In genomic region chr11:122186439-122187080, GRCh38 we compare ENCODE assay signal across 12 cellular contexts.
DNase-seq lines count a peak whose midpoint lies in the region; ATAC-seq and TF ChIP-seq lines count a peak whose summit lies in the region.
"Had no signal": no experiment of that assay in that cellular context is flagged by ENCODE, and none has a peak within 500 bp of the region (broad histone marks: within the 10 kb centered on the region; RNA-seq: fewer than 3 reads in every experiment).

No MANE protein-coding gene starts in this region.

- H3K27me3 ChIP-seq in left ventricle myocardium inferior (ENCODE audit: low read depth) (no peaks in the 10 kb centered on the region), upper lobe of right lung (no peaks in the 10 kb centered on the region), neural progenitor cell (no peaks in the 10 kb centered on the region)
- H3K27me3 ChIP-seq: upper lobe of left lung had no signal

- H3K9ac ChIP-seq in neural progenitor cell: no peak overlapping the region

- H3K36me3 Mint-ChIP-seq in T-cell (no peaks in the 10 kb centered on the region), neural progenitor cell (peaks cover 19% of the 10 kb centered on the region)

- TF ChIP-seq CTCF in left ventricle myocardium inferior (IDR thresholded peaks at IDR 0.05; ENCODE audit: borderline replicate concordance) (no peak), foreskin fibroblast (IDR thresholded peaks at IDR 0.05; ENCODE audit: low read depth, low read length) (no peak), upper lobe of right lung (IDR thresholded peaks at IDR 0.05) (no peak), neural progenitor cell (IDR thresholded peaks at IDR 0.05) (no peak)

- no peaks in the 10 kb centered on the region for H4K20me1 ChIP-seq in neural progenitor cell (ENCODE audit: low read depth)

- no peak overlapping the region for H2AFZ ChIP-seq in neural progenitor cell (replicated peaks)

- H3K4me1 ChIP-seq in left ventricle myocardium inferior (peaks cover 7% of the 10 kb centered on the region), upper lobe of right lung (no peaks in the 10 kb centered on the region), neural progenitor cell (peaks cover 6% of the 10 kb centered on the region)
- H3K4me1 ChIP-seq: upper lobe of left lung had no signal

- CTCF ChIA-PET in T-cell (lab: Charles Lee): no interaction called here

- H3K4me3 Mint-ChIP-seq in T-cell (no peak overlapping the region), neural progenitor cell (no peak overlapping the region)
- H3K4me3 Mint-ChIP-seq: central memory CD8-positive, alpha-beta T cell; nephron progenitor cell had no signal

- H3K9me3 Mint-ChIP-seq in T-cell (no peaks in the 10 kb centered on the region), neural progenitor cell (no peaks in the 10 kb centered on the region)
- H3K9me3 Mint-ChIP-seq: nephron progenitor cell had no signal

- DNase-seq in Right ventricle myocardium inferior (ENCODE audit: missing footprints) (no peak), left ventricle myocardium inferior (no peak), SKM-1 treated with dmso at 0.1 percent for 144 hours (lab: John Stamatoyannopoulos, UW; ENCODE audit: unreplicated experiment) (peak; percentile 93), foreskin fibroblast (peak; percentile 95 to 97), upper lobe of right lung (no peak), T-cell (no peak), D341Med (ENCODE audit: low spot score) (no peak), neural progenitor cell (ENCODE audit: low spot score) (no peak)
- DNase-seq: NCI-H1694 treated with DMSO at 0.1 percent for 48 hours, nephron progenitor cell, upper lobe of left lung had no signal

- no peaks in the 10 kb centered on the region for H3K36me3 ChIP-seq in left ventricle myocardium inferior
- H3K36me3 ChIP-seq in upper lobe of right lung: no peaks in the 10 kb centered on the region
- H3K36me3 ChIP-seq in neural progenitor cell: no peaks in the 10 kb centered on the region
- H3K36me3 ChIP-seq: upper lobe of left lung had no signal

- no peak overlapping the region for H3K27ac Mint-ChIP-seq in T-cell
- no peak overlapping the region for H3K27ac Mint-ChIP-seq in neural progenitor cell
- H3K27ac Mint-ChIP-seq: nephron progenitor cell had no signal

- intact Hi-C loops in Right ventricle myocardium inferior (cut with DNase I): loop anchor here (10.0 kb wide), 1 partner anchor 52 kb away; no protein-coding TSS in a partner anchor
- intact Hi-C loops in left ventricle myocardium inferior (cut with micrococcal nuclease): no loop called here
- intact Hi-C loops in upper lobe of right lung (cut with DNase I): no loop called here

- no peaks in the 10 kb centered on the region for H3F3A ChIP-seq in neural progenitor cell (ENCODE audit: low read depth)

- POLR2A ChIA-PET in T-cell (lab: Charles Lee): no interaction called here

- H3K4me3 ChIP-seq in left ventricle myocardium inferior (no peak overlapping the region), foreskin fibroblast (ENCODE audit: low read depth in 1 of 2, low read length in 2 of 2) (no peak overlapping the region), upper lobe of right lung (no peak overlapping the region), neural progenitor cell (no peak overlapping the region)
- H3K4me3 ChIP-seq: upper lobe of left lung had no signal

- H3K27me3 Mint-ChIP-seq in T-cell: peaks cover 0 to 7% of the 10 kb centered on the region in 2 donors
- no peaks in the 10 kb centered on the region for H3K27me3 Mint-ChIP-seq in neural progenitor cell (ENCODE audit: insufficient read depth, low read depth)

- no peak overlapping the region for H3K27ac ChIP-seq in left ventricle myocardium inferior (replicated peaks)
- H3K27ac ChIP-seq in upper lobe of right lung: no peak overlapping the region
- no peak overlapping the region for H3K27ac ChIP-seq in neural progenitor cell
- H3K27ac ChIP-seq: upper lobe of left lung had no signal

- H3K9me3 ChIP-seq in left ventricle myocardium inferior (replicated peaks) (peaks cover 18% of the 10 kb centered on the region), upper lobe of right lung (no peaks in the 10 kb centered on the region), neural progenitor cell (ENCODE audit: low read depth) (no peaks in the 10 kb centered on the region)

- H3K4me2 ChIP-seq in neural progenitor cell: no peak overlapping the region

- peak; percentile 67 for ATAC-seq in Right ventricle myocardium inferior
- ATAC-seq in upper lobe of right lung: peak; percentile 53
- ATAC-seq in T-cell (replicated peaks in 1 of 4): no peak

- H3K4me1 Mint-ChIP-seq in T-cell: no peaks in the 10 kb centered on the region
- H3K4me1 Mint-ChIP-seq in neural progenitor cell: peaks cover 2% of the 10 kb centered on the region
- H3K4me1 Mint-ChIP-seq: central memory CD8-positive, alpha-beta T cell; nephron progenitor cell had no signal

- H3K79me2 ChIP-seq in neural progenitor cell (ENCODE audit: low read depth): no peaks in the 10 kb centered on the region

Comparison
In these comparisons a context has a peak if more than half of its experiments do, and no peak if none do; other contexts are left out.
1. ATAC-seq: peak in Right ventricle myocardium inferior (single experiment) and upper lobe of right lung (single experiment); none in T-cell (0 of 4).
2. DNase-seq: peak in SKM-1 treated with dmso at 0.1 percent for 144 hours (single experiment) and foreskin fibroblast (2 of 2); none in Right ventricle myocardium inferior (single experiment), left ventricle myocardium inferior (single experiment), upper lobe of right lung (single experiment), T-cell (0 of 34), D341Med (single experiment) and neural progenitor cell (single experiment).